Comparison of ENCODE assay signal across 8 cellular contexts in genomic region chr5:150671509-150672236, GRCh38. TPM values are rescaled to one million over a fixed set of nuclear protein-coding genes. Genes with fewer than 3 reads are reported as not detected.
A peak's percentile ranks its signal among the peaks of the same experiment; 100 is the strongest.
DNase-seq lines count a peak whose midpoint lies in the region; ATAC-seq and TF ChIP-seq lines count a peak whose summit lies in the region.

No MANE protein-coding gene starts in this region.

- peaks cover 4 to 11% (median 9%) of the 10 kb centered on the region in 4 donors for H3K4me1 ChIP-seq in liver (ENCODE audit: control insufficient read depth in 4 of 4, insufficient read depth in 4 of 4, low read length in 3 of 4)
- H3K4me1 ChIP-seq in thoracic aorta (ENCODE audit: control insufficient read depth in 1 of 2, low read depth in 2 of 2): peaks cover 22 to 53% of the 10 kb centered on the region in 2 donors

- in situ Hi-C loops in astrocyte of the cerebellum (cut with HindIII; ENCODE audit: low sequenced_read_pairs): loop anchor here (25.0 kb wide), 1 partner anchor 209 kb away; no protein-coding TSS in a partner anchor

- peak; percentile 36 for DNase-seq in activated T-cell treated with anti-CD3 and anti-CD28 coated beads, Interleukin-2, amount 50 U/mL, for 24 hours
- DNase-seq in activated T-cell treated with anti-CD3 and anti-CD28 coated beads, Interleukin-2, amount 50 U/mL, for 1 hour: no peak
- DNase-seq in astrocyte of the cerebellum (ENCODE audit: low read depth) (no peak), thoracic aorta (ENCODE audit: low spot score) (no peak), dermis blood vessel endothelial cell (no peak)

- H3K4me1 Mint-ChIP-seq in activated T-cell treated with anti-CD3 and anti-CD28 coated beads, Interleukin-2, amount 50 U/mL, for 24 hours (ENCODE audit: low read depth): peaks cover 6% of the 10 kb centered on the region

- ATAC-seq in thoracic aorta (ENCODE audit: insufficient number of reproducible peaks, low FRiP score, low read depth) (no peak), HG02642 (IDR thresholded peaks at IDR 0.05; ENCODE audit: poor library complexity, unreplicated experiment) (no peak), GM19035 (IDR thresholded peaks at IDR 0.05; ENCODE audit: unreplicated experiment) (no peak)

- TF ChIP-seq RAD21 in liver (IDR thresholded peaks at IDR 0.05): no peak

- peak overlapping the region; percentile 75 for H3K4me3 Mint-ChIP-seq in activated T-cell treated with anti-CD3 and anti-CD28 coated beads, Interleukin-2, amount 50 U/mL, for 24 hours

- no peak overlapping the region for H3K9ac ChIP-seq in liver (ENCODE audit: low read depth in 1 of 2, low read length in 2 of 2)

- TF ChIP-seq CTCF in astrocyte of the cerebellum (IDR thresholded peaks at IDR 0.05; ENCODE audit: low read depth, low read length, missing control alignments): no peak
- no peak for TF ChIP-seq CTCF in liver (IDR thresholded peaks at IDR 0.05; ENCODE audit: low read depth, low read length, missing input control)
- no peak for TF ChIP-seq CTCF in thoracic aorta (IDR thresholded peaks at IDR 0.05)

- peaks cover 28% of the 10 kb centered on the region for H3K27me3 Mint-ChIP-seq in activated T-cell treated with anti-CD3 and anti-CD28 coated beads, Interleukin-2, amount 50 U/mL, for 24 hours

- H3K9me3 Mint-ChIP-seq in activated T-cell treated with anti-CD3 and anti-CD28 coated beads, Interleukin-2, amount 50 U/mL, for 24 hours: no peaks in the 10 kb centered on the region

- no peaks in the 10 kb centered on the region for H3K36me3 Mint-ChIP-seq in activated T-cell treated with anti-CD3 and anti-CD28 coated beads, Interleukin-2, amount 50 U/mL, for 24 hours (ENCODE audit: low read depth)

- H3K27ac ChIP-seq in liver (ENCODE audit: low read depth in 1 of 2, low read length in 2 of 2) (no peak overlapping the region), thoracic aorta (no peak overlapping the region)

- no peaks in the 10 kb centered on the region for H3K27me3 ChIP-seq in liver (ENCODE audit: control insufficient read depth in 4 of 4, insufficient read depth in 4 of 4, low read length in 3 of 4)
- no peaks in the 10 kb centered on the region for H3K27me3 ChIP-seq in thoracic aorta (replicated peaks; ENCODE audit: insufficient read depth)

- H3K9me3 ChIP-seq in liver (ENCODE audit: control insufficient read depth in 4 of 4, low read length in 3 of 4) (no peaks in the 10 kb centered on the region), thoracic aorta (no peaks in the 10 kb centered on the region)

- H3K36me3 ChIP-seq in liver (ENCODE audit: control insufficient read depth in 4 of 4, insufficient read depth in 3 of 4, low read depth in 1 of 4, low read length in 3 of 4) (no peaks in the 10 kb centered on the region), thoracic aorta (no peaks in the 10 kb centered on the region)

- H3K27ac Mint-ChIP-seq in activated T-cell treated with anti-CD3 and anti-CD28 coated beads, Interleukin-2, amount 50 U/mL, for 24 hours: no peak overlapping the region

- 8% methylated on average over 51 of the region's 51 CpGs for WGBS in liver

- H3K4me3 ChIP-seq in astrocyte of the cerebellum (ENCODE audit: low read depth, low read length) (peak overlapping the region; percentile 52), liver (ENCODE audit: low read depth in 1 of 3, low read length in 3 of 3) (peak overlapping the region in 2 of 3 donors; percentile 30 to 55), thoracic aorta (peak overlapping the region; percentile 73)

TF ChIP-seq in liver, 16 proteins besides CTCF, POLR2A, EP300 and RAD21:
- TF ChIP-seq FOXA1 (IDR thresholded peaks at IDR 0.05) (no peak), ZBTB33 (IDR thresholded peaks at IDR 0.05) (no peak), HNF4A (conservative IDR thresholded peaks at IDR 0.05) (no peak), TAF1 (conservative IDR thresholded peaks at IDR 0.05) (no peak), NR2F2 (IDR thresholded peaks at IDR 0.05) (no peak), MAX (IDR thresholded peaks at IDR 0.05) (no peak), RXRA (IDR thresholded peaks at IDR 0.05) (no peak), JUND (IDR thresholded peaks at IDR 0.05) (no peak), FOXA2 (IDR thresholded peaks at IDR 0.05) (no peak), EGR1 (IDR thresholded peaks at IDR 0.05; ENCODE audit: low read depth in 2 of 2) (no peak)
- TF ChIP-seq, protein P1, sequence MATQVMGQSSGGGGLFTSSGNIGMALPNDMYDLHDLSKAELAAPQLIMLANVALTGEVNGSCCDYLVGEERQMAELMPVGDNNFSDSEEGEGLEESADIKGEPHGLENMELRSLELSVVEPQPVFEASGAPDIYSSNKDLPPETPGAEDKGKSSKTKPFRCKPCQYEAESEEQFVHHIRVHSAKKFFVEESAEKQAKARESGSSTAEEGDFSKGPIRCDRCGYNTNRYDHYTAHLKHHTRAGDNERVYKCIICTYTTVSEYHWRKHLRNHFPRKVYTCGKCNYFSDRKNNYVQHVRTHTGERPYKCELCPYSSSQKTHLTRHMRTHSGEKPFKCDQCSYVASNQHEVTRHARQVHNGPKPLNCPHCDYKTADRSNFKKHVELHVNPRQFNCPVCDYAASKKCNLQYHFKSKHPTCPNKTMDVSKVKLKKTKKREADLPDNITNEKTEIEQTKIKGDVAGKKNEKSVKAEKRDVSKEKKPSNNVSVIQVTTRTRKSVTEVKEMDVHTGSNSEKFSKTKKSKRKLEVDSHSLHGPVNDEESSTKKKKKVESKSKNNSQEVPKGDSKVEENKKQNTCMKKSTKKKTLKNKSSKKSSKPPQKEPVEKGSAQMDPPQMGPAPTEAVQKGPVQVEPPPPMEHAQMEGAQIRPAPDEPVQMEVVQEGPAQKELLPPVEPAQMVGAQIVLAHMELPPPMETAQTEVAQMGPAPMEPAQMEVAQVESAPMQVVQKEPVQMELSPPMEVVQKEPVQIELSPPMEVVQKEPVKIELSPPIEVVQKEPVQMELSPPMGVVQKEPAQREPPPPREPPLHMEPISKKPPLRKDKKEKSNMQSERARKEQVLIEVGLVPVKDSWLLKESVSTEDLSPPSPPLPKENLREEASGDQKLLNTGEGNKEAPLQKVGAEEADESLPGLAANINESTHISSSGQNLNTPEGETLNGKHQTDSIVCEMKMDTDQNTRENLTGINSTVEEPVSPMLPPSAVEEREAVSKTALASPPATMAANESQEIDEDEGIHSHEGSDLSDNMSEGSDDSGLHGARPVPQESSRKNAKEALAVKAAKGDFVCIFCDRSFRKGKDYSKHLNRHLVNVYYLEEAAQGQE (IDR thresholded peaks at IDR 0.05): no peak
- TF ChIP-seq, protein P2, sequence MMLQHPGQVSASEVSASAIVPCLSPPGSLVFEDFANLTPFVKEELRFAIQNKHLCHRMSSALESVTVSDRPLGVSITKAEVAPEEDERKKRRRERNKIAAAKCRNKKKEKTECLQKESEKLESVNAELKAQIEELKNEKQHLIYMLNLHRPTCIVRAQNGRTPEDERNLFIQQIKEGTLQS (IDR thresholded peaks at IDR 0.05): no peak
TF ChIP-seq in liver: peak in this region for 0.

RNA-seq across cellular contexts. Expression of gene MYOZ3, which starts 10.6 kb away (rescaled TPM):
- total RNA-seq in liver (under 1 TPM in 1 of 2 donors, not detected in 1; 0.09 TPM), thoracic aorta (1 to 10 TPM in 1 of 2 donors, under 1 TPM in 1; 0.81 to 2.8 TPM), dermis blood vessel endothelial cell (0.17 and 0.37 TPM in 2 replicates)
- under 1 TPM; 0.03 to 0.04 TPM for polyA plus RNA-seq in liver

RNA-seq across cellular contexts. Expression of gene RBM22, which starts 29.2 kb away (rescaled TPM):
- total RNA-seq in liver (10 to 100 TPM; 13.7 to 19.7 TPM), thoracic aorta (10 to 100 TPM; 37.8 to 46.5 TPM), dermis blood vessel endothelial cell (31.3 and 35.9 TPM in 2 replicates)
- polyA plus RNA-seq in liver: 10 to 100 TPM; 10.7 to 10.9 TPM

RNA-seq across cellular contexts. Expression of gene SYNPO, which starts 31.2 kb away (rescaled TPM):
- total RNA-seq in liver (10 to 100 TPM in 1 of 2 donors, 1 to 10 TPM in 1; 1.1 to 17.5 TPM), thoracic aorta (100 to 1,000 TPM; 191 to 226 TPM), dermis blood vessel endothelial cell (14.6 and 19.1 TPM in 2 replicates)
- 10 to 100 TPM in 1 of 2 donors, 1 to 10 TPM in 1; 3.9 to 36.6 TPM for polyA plus RNA-seq in liver
